6 cellular contexts compared by ENCODE assay signal in genomic region chr3:33943277-33943676, GRCh38.
"Had no signal": no experiment of that assay in that cellular context is flagged by ENCODE, and none has a peak within 500 bp of the region (broad histone marks: within the 10 kb centered on the region; RNA-seq: fewer than 3 reads in every experiment).

No MANE protein-coding gene starts in this region.

- H2AFZ ChIP-seq: GM23338 had no signal

- ATAC-seq: GM23338 had no signal

- DNase-seq: H9, HCEC 1CT had no signal

- H3K4me3 ChIP-seq: GM23338 had no signal

- H3K4me2 ChIP-seq: GM23338 had no signal

- FAIRE-seq: H1, H54, HTR-8/SVneo had no signal
